ENCODE assay signal across 1 cellular context in the genomic region with DNA sequence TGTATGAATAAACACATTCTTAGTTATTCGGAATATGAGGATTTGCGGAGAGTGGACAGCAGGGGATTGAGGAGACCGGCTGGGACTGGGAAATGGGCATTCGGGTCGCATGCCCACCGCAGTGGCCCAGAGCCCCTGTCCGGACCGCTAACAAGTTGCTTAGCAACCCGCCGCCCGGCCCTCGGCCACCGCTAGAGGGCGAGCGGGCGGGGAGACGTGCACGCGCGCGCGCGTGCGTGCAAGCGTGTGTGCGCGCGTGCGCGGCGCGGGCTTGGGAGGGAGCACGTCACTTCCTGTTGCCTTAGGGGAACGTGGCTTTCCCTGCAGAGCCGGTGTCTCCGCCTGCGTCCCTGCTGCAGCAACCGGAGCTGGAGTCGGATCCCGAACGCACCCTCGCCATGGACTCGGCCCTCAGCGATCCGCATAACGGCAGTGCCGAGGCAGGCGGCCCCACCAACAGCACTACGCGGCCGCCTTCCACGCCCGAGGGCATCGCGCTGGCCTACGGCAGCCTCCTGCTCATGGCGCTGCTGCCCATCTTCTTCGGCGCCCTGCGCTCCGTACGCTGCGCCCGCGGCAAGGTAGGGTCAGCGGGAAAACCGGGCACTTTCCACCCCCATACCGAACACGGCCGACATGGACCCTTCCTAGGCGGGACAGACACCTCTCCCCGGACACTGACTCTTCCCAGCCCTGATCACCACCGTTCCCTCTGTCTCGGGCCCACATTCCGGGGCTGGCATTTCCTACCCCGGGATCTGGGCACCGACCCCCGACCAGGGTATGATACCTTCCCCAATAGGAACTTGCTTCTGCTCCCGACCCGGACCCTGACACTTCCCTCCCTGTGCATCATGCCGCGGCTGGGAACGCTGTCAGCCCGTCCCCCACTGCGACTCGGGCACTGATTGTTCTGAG.
A peak's percentile ranks its signal among the peaks of the same experiment; 100 is the strongest.
TF ChIP-seq lines count a peak whose summit lies in the region.

A gene with protein sequence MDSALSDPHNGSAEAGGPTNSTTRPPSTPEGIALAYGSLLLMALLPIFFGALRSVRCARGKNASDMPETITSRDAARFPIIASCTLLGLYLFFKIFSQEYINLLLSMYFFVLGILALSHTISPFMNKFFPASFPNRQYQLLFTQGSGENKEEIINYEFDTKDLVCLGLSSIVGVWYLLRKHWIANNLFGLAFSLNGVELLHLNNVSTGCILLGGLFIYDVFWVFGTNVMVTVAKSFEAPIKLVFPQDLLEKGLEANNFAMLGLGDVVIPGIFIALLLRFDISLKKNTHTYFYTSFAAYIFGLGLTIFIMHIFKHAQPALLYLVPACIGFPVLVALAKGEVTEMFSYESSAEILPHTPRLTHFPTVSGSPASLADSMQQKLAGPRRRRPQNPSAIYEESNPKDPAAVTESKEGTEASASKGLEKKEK (plus strand): TSS at position 289 of the 918 bp plus-strand sequence. CDS start 110 bp downstream, at position 399.

TF ChIP-seq in PFSK-1, 5 proteins besides CTCF, POLR2A, EP300 and RAD21 (continued from another document):
- TF ChIP-seq, protein P1, sequence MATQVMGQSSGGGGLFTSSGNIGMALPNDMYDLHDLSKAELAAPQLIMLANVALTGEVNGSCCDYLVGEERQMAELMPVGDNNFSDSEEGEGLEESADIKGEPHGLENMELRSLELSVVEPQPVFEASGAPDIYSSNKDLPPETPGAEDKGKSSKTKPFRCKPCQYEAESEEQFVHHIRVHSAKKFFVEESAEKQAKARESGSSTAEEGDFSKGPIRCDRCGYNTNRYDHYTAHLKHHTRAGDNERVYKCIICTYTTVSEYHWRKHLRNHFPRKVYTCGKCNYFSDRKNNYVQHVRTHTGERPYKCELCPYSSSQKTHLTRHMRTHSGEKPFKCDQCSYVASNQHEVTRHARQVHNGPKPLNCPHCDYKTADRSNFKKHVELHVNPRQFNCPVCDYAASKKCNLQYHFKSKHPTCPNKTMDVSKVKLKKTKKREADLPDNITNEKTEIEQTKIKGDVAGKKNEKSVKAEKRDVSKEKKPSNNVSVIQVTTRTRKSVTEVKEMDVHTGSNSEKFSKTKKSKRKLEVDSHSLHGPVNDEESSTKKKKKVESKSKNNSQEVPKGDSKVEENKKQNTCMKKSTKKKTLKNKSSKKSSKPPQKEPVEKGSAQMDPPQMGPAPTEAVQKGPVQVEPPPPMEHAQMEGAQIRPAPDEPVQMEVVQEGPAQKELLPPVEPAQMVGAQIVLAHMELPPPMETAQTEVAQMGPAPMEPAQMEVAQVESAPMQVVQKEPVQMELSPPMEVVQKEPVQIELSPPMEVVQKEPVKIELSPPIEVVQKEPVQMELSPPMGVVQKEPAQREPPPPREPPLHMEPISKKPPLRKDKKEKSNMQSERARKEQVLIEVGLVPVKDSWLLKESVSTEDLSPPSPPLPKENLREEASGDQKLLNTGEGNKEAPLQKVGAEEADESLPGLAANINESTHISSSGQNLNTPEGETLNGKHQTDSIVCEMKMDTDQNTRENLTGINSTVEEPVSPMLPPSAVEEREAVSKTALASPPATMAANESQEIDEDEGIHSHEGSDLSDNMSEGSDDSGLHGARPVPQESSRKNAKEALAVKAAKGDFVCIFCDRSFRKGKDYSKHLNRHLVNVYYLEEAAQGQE (IDR thresholded peaks at IDR 0.05; ENCODE audit: insufficient read depth in 1 of 2, low read depth in 2 of 2, low read length in 2 of 2): no peak
- TF ChIP-seq FOXP2 (optimal IDR thresholded peaks at IDR 0.05; ENCODE audit: borderline replicate concordance, extremely low read depth, extremely low read length, insufficient read depth): peak; percentile 97
